ENCODE assay signal across 29 cellular contexts in genomic region chr6:143177706-143178105, GRCh38.
"Had no signal": no experiment of that assay in that cellular context is flagged by ENCODE, and none has a peak within 500 bp of the region (broad histone marks: within the 10 kb centered on the region; RNA-seq: fewer than 3 reads in every experiment).

No MANE protein-coding gene starts in this region.

- H3K4me3 Mint-ChIP-seq: dendritic cell treated with granulocyte-macrophage colony-stimulating factor and Interleukin-4, amounts not matched to agents 40 ng/mL and 50 ng/mL, for 4 days; effector memory CD8-positive, alpha-beta T cell; endodermal cell; mesothelial cell of epicardium had no signal

- H3K9me3 ChIP-seq: colonic mucosa, esophagus squamous epithelium, gastrocnemius medialis had no signal

- H3K27ac Mint-ChIP-seq: dendritic cell treated with granulocyte-macrophage colony-stimulating factor and Interleukin-4, amounts not matched to agents 40 ng/mL and 50 ng/mL, for 4 days; effector memory CD8-positive, alpha-beta T cell; endodermal cell; mesothelial cell of epicardium had no signal

- DNase-seq: cerebellar nuclear complex; colonic mucosa; cortex of kidney; effector CD8-positive, alpha-beta T cell; effector memory CD8-positive, alpha-beta T cell; endodermal cell; erythroblast; esophagus squamous epithelium; foreskin fibroblast; foreskin melanocyte; gastrocnemius medialis; glutamatergic neuron; head of caudate nucleus; heart right ventricle; hippocampal formation; left cardiac atrium; left ventricle myocardium superior; mammary epithelial cell; mesenchymal stem cell; mucosa of descending colon had no signal

- H3K4me3 ChIP-seq: colonic mucosa, esophagus squamous epithelium, gastrocnemius medialis, heart right ventricle, left lung, lung, mucosa of descending colon had no signal

- H3K4me1 ChIP-seq: colonic mucosa, esophagus squamous epithelium had no signal

- H3K36me3 ChIP-seq: colonic mucosa, gastrocnemius medialis had no signal

- H3K4me1 Mint-ChIP-seq: endodermal cell, mesothelial cell of epicardium had no signal

- ATAC-seq: effector memory CD8-positive, alpha-beta T cell; esophagus mucosa; gastrocnemius medialis; left cardiac atrium; left lung; left ventricle myocardium superior; mucosa of descending colon had no signal

- H3K27ac ChIP-seq: colonic mucosa, epithelial cell of prostate, esophagus squamous epithelium, gastrocnemius medialis, heart right ventricle, left lung had no signal

- H3K27me3 ChIP-seq: colonic mucosa, esophagus squamous epithelium, gastrocnemius medialis, heart right ventricle, left lung had no signal

- FAIRE-seq: endometrium, islet of Langerhans, keratinocyte had no signal

- H3K27me3 Mint-ChIP-seq: dendritic cell treated with granulocyte-macrophage colony-stimulating factor and Interleukin-4, amounts not matched to agents 40 ng/mL and 50 ng/mL, for 4 days; effector memory CD8-positive, alpha-beta T cell had no signal
